ENCODE assay signal across 8 cellular contexts in the genomic region with DNA sequence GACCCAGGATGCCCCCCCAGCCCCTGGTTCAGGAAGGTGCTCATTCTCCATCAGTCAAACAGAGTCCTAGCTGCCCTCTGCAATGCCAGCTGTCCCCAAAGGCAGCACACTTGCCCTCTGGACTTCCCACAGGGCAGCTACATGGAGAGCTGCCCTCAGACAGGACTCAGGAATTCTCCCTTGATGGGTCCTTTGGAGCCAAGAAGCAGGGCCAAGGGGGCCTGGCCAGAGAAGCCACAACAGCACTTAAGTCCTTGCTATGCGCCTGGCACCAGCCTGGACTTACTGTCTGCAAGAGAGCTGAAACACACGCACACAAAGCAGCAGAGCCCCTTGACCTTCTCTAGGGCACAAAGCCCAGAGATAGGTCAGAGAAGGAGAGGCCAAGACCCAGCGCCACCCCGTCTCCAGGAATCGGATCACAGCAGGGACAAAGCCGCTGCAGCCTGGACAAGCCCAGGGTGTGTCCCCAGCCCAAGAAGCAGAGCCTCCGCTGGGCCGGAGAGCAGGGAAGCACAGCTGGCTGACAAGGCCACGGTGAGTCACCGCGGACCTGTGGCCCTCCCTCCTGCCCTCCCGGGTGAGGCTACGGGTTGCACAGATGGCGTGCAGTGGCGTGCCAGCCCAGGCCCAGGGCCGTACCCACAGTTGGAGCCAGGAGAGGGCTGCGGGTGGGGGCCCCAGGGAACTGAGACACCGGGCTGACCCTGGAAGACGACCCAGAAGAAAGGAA. TPM values are rescaled to one million over a fixed set of nuclear protein-coding genes. Genes with fewer than 3 reads are reported as not detected.
DNase-seq lines count a peak whose midpoint lies in the region; ATAC-seq and TF ChIP-seq lines count a peak whose summit lies in the region.

No MANE protein-coding gene starts in this region.

- no peaks in the 10 kb centered on the region for H3K36me3 Mint-ChIP-seq in activated naive CD4-positive, alpha-beta T cell treated with anti-CD3 and anti-CD28 coated beads, Interleukin-2, amount 10 ng/mL, durations not matched to agents 7 days and 5 days
- no peaks in the 10 kb centered on the region for H3K36me3 Mint-ChIP-seq in T-helper 2 cell treated with Interferon-gamma antibody and Interleukin-4, amounts not matched to agents 5 μg/mL and 100 μg/mL, for 36 hours (ENCODE audit: low read depth)
- H3K36me3 Mint-ChIP-seq in neural crest cell (ENCODE audit: low read depth): no peaks in the 10 kb centered on the region

- no peaks in the 10 kb centered on the region for H3K9me3 Mint-ChIP-seq in activated naive CD4-positive, alpha-beta T cell treated with anti-CD3 and anti-CD28 coated beads, Interleukin-2, amount 10 ng/mL, durations not matched to agents 7 days and 5 days
- H3K9me3 Mint-ChIP-seq in T-helper 2 cell treated with Interferon-gamma antibody and Interleukin-4, amounts not matched to agents 5 μg/mL and 100 μg/mL, for 36 hours: no peaks in the 10 kb centered on the region
- no peaks in the 10 kb centered on the region for H3K9me3 Mint-ChIP-seq in neural crest cell

- no peak for TF ChIP-seq CTCF in neural crest cell (conservative IDR thresholded peaks at IDR 0.05)

- CTCF ChIA-PET in activated naive CD4-positive, alpha-beta T cell treated with anti-CD3 and anti-CD28 coated beads, Interleukin-2, amount 10 ng/mL, durations not matched to agents 7 days and 5 days (lab: Charles Lee): interaction anchor here (1.3 kb wide), 1 partner anchor 184 kb away, joined by 10 read pairs; no protein-coding TSS in a partner anchor

- H3K27me3 Mint-ChIP-seq in activated naive CD4-positive, alpha-beta T cell treated with anti-CD3 and anti-CD28 coated beads, Interleukin-2, amount 10 ng/mL, durations not matched to agents 7 days and 5 days: peaks cover 78% of the 10 kb centered on the region
- peaks cover 30% of the 10 kb centered on the region for H3K27me3 Mint-ChIP-seq in T-helper 2 cell treated with Interferon-gamma antibody and Interleukin-4, amounts not matched to agents 5 μg/mL and 100 μg/mL, for 36 hours (ENCODE audit: low read depth)
- peaks cover 28% of the 10 kb centered on the region for H3K27me3 Mint-ChIP-seq in neural crest cell (ENCODE audit: low read depth)

- H3K4me3 Mint-ChIP-seq in activated naive CD4-positive, alpha-beta T cell treated with anti-CD3 and anti-CD28 coated beads, Interleukin-2, amount 10 ng/mL, durations not matched to agents 7 days and 5 days: peak overlapping the region; percentile 54
- peak overlapping the region; percentile 69 for H3K4me3 Mint-ChIP-seq in T-helper 2 cell treated with Interferon-gamma antibody and Interleukin-4, amounts not matched to agents 5 μg/mL and 100 μg/mL, for 36 hours
- H3K4me3 Mint-ChIP-seq in neural crest cell: peak overlapping the region; percentile 83

- no peak for DNase-seq in activated naive CD4-positive, alpha-beta T cell treated with anti-CD3 and anti-CD28 coated beads, Interleukin-2, amount 10 ng/mL, durations not matched to agents 7 days and 5 days
- DNase-seq in activated naive CD4-positive, alpha-beta T cell treated with anti-CD3 and anti-CD28 coated beads, Interleukin-2, amount 50 U/mL, for 16 hours: no peak
- no peak for DNase-seq in T-helper 2 cell treated with Interferon-gamma antibody and Interleukin-4, amounts not matched to agents 5 μg/mL and 100 μg/mL, for 36 hours (ENCODE audit: low spot score)
- peak; percentile 56 for DNase-seq in fibroblast of gingiva (ENCODE audit: low read depth)
- DNase-seq in neural crest cell (ENCODE audit: low read depth, low spot score): no peak
- DNase-seq in SKM-1 treated with dmso at 0.1 percent for 144 hours (lab: John Stamatoyannopoulos, UW; ENCODE audit: unreplicated experiment): no peak
- no peak for DNase-seq in stimulated activated CD4-positive, alpha-beta T cell treated with anti-CD3 and anti-CD28 coated beads, Interleukin-12 subunit alpha, Interleukin-12 subunit beta, amount 100 ng/mL, for 4 hours

- peak; percentile 32 for ATAC-seq in HG03095 (IDR thresholded peaks at IDR 0.05; ENCODE audit: unreplicated experiment)

- H3K27ac Mint-ChIP-seq in activated naive CD4-positive, alpha-beta T cell treated with anti-CD3 and anti-CD28 coated beads, Interleukin-2, amount 10 ng/mL, durations not matched to agents 7 days and 5 days: peak overlapping the region; percentile 65
- no peak overlapping the region for H3K27ac Mint-ChIP-seq in T-helper 2 cell treated with Interferon-gamma antibody and Interleukin-4, amounts not matched to agents 5 μg/mL and 100 μg/mL, for 36 hours
- no peak overlapping the region for H3K27ac Mint-ChIP-seq in neural crest cell (ENCODE audit: unreplicated experiment)

- H3K4me1 Mint-ChIP-seq in activated naive CD4-positive, alpha-beta T cell treated with anti-CD3 and anti-CD28 coated beads, Interleukin-2, amount 10 ng/mL, durations not matched to agents 7 days and 5 days: peaks cover 15% of the 10 kb centered on the region
- peaks cover 5% of the 10 kb centered on the region for H3K4me1 Mint-ChIP-seq in T-helper 2 cell treated with Interferon-gamma antibody and Interleukin-4, amounts not matched to agents 5 μg/mL and 100 μg/mL, for 36 hours (ENCODE audit: low read depth)
- H3K4me1 Mint-ChIP-seq in neural crest cell: peaks cover 4% of the 10 kb centered on the region

RNA-seq across cellular contexts. Expression of a gene that starts 1.7 kb away (rescaled TPM):
- total RNA-seq in neural crest cell: 0.48 and 0.54 TPM in 2 replicates
